1 cellular context compared by ENCODE assay signal in the genomic region with DNA sequence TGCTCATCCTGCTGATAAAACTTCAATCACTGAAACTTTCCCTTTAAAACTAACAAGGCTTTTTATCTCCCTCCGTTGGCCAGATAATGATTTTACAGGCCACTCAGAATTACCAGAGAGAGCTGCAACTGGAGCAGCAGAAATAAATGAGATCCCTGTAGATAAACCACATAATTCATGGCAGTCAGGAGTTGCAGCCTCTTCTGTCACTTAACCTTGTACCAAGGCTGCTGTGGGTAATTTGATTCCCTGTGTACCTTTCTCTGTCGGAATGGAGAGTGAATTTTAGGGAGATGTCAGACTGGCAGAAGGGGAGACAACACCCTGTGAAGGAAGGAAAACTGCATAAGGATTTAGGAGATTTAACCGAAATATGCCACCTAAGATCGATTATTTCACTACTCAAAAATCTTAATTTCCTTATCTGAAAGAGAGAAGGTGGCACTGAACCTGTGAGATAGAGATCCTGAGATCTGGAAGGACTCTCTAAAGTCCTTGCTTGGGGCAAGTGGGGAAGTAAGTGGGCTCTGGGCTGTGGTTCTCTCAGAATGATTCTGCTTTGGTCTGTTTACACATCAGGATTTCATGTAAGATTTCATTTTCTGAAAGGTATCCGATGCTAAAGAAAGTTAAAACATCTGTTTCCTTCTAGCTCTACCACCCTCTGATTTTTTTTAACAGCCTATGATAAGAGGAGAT.
TF ChIP-seq lines count a peak whose summit lies in the region.

No MANE protein-coding gene starts in this region.

TF ChIP-seq in HEK293, 187 proteins besides CTCF, POLR2A, EP300 and RAD21 (continued from another document and continues in another):
- TF ChIP-seq ZBTB48 (tag by site-specific recombination; IDR thresholded peaks at IDR 0.05) (no peak), ZNF510 (tag by site-specific recombination; IDR thresholded peaks at IDR 0.05; ENCODE audit: insufficient replicate concordance) (no peak), GLIS2 (tag by site-specific recombination; IDR thresholded peaks at IDR 0.05) (no peak), ZNF324 (tag by site-specific recombination; IDR thresholded peaks at IDR 0.05) (no peak), GLIS1 (tag by site-specific recombination; IDR thresholded peaks at IDR 0.05) (peak; percentile 54; the same call in 1 of the 2 replicates), TCF7L2 (IDR thresholded peaks at IDR 0.05; ENCODE audit: borderline replicate concordance, low read depth, low read length) (peak; percentile 85), ZFP41 (tag by site-specific recombination; IDR thresholded peaks at IDR 0.05; ENCODE audit: borderline replicate concordance) (no peak), ZNF274 (IDR thresholded peaks at IDR 0.05; ENCODE audit: low read length) (no peak), ZNF274 (tag by site-specific recombination; IDR thresholded peaks at IDR 0.05; ENCODE audit: borderline replicate concordance) (no peak), PRDM1 (tag by site-specific recombination; IDR thresholded peaks at IDR 0.05) (peak; percentile 42; the same call in 1 of the 2 replicates), REPIN1 (tag by site-specific recombination; IDR thresholded peaks at IDR 0.05; ENCODE audit: low read depth) (no peak), TRIM28 (IDR thresholded peaks at IDR 0.05; ENCODE audit: borderline replicate concordance, low read length) (peak; percentile 73; the same call in 1 of the 2 replicates), ZBTB21 (tag by site-specific recombination; IDR thresholded peaks at IDR 0.05) (no peak), OSR2 (tag by site-specific recombination; IDR thresholded peaks at IDR 0.05) (peak; percentile 84), ZNF645 (tag by site-specific recombination; IDR thresholded peaks at IDR 0.05) (no peak), ZNF174 (tag by site-specific recombination; IDR thresholded peaks at IDR 0.05) (no peak), ZNF530 (tag by site-specific recombination; IDR thresholded peaks at IDR 0.05; ENCODE audit: low read depth) (no peak), ZXDB (tag by site-specific recombination; IDR thresholded peaks at IDR 0.05) (peak; percentile 76), KLF8 (tag by site-specific recombination; IDR thresholded peaks at IDR 0.05) (no peak), ZNF677 (tag by site-specific recombination; IDR thresholded peaks at IDR 0.05) (no peak), WT1 (tag by site-specific recombination; IDR thresholded peaks at IDR 0.05) (0 out of 2 replicates have a peak, but pooled peaks have one; percentile 20), BCL6B (tag by site-specific recombination; IDR thresholded peaks at IDR 0.05) (no peak), ZNF792 (tag by site-specific recombination; IDR thresholded peaks at IDR 0.05) (no peak), GLI2 (tag by site-specific recombination; IDR thresholded peaks at IDR 0.05; ENCODE audit: borderline replicate concordance, low read depth) (no peak), PRDM4 (tag by site-specific recombination; IDR thresholded peaks at IDR 0.05) (0 out of 2 replicates have a peak, but pooled peaks have one; percentile 21), MZF1 (tag by site-specific recombination; IDR thresholded peaks at IDR 0.05; ENCODE audit: borderline replicate concordance) (no peak), ZNF335 (tag by site-specific recombination; conservative IDR thresholded peaks at IDR 0.05) (0 out of 2 replicates have a peak, but pooled peaks have one; percentile 14), ZNF626 (tag by site-specific recombination; IDR thresholded peaks at IDR 0.05) (no peak), ZNF629 (tag by site-specific recombination; IDR thresholded peaks at IDR 0.05) (no peak), ZNF558 (tag by site-specific recombination; IDR thresholded peaks at IDR 0.05) (no peak), ZNF112 (tag by site-specific recombination; IDR thresholded peaks at IDR 0.05) (no peak), ZNF843 (tag by site-specific recombination; IDR thresholded peaks at IDR 0.05) (peak; percentile 78), ZNF701 (tag by site-specific recombination; IDR thresholded peaks at IDR 0.05) (no peak), ZNF777 (tag by site-specific recombination; IDR thresholded peaks at IDR 0.05; ENCODE audit: borderline replicate concordance) (no peak), ZBTB8A (tag by site-specific recombination; IDR thresholded peaks at IDR 0.05) (no peak), ZNF148 (tag by site-specific recombination; IDR thresholded peaks at IDR 0.05; ENCODE audit: borderline replicate concordance) (no peak), PATZ1 (tag by site-specific recombination; IDR thresholded peaks at IDR 0.05) (no peak), ZNF785 (tag by site-specific recombination; IDR thresholded peaks at IDR 0.05) (no peak), ZNF501 (tag by site-specific recombination; IDR thresholded peaks at IDR 0.05) (no peak), ZNF549 (tag by site-specific recombination; IDR thresholded peaks at IDR 0.05) (no peak), ZNF140 (tag by site-specific recombination; IDR thresholded peaks at IDR 0.05) (no peak)
- TF ChIP-seq, protein P1, sequence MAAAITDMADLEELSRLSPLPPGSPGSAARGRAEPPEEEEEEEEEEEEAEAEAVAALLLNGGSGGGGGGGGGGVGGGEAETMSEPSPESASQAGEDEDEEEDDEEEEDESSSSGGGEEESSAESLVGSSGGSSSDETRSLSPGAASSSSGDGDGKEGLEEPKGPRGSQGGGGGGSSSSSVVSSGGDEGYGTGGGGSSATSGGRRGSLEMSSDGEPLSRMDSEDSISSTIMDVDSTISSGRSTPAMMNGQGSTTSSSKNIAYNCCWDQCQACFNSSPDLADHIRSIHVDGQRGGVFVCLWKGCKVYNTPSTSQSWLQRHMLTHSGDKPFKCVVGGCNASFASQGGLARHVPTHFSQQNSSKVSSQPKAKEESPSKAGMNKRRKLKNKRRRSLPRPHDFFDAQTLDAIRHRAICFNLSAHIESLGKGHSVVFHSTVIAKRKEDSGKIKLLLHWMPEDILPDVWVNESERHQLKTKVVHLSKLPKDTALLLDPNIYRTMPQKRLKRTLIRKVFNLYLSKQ (tag by site-specific recombination; IDR thresholded peaks at IDR 0.05; ENCODE audit: borderline replicate concordance): no peak
- TF ChIP-seq, protein P2, sequence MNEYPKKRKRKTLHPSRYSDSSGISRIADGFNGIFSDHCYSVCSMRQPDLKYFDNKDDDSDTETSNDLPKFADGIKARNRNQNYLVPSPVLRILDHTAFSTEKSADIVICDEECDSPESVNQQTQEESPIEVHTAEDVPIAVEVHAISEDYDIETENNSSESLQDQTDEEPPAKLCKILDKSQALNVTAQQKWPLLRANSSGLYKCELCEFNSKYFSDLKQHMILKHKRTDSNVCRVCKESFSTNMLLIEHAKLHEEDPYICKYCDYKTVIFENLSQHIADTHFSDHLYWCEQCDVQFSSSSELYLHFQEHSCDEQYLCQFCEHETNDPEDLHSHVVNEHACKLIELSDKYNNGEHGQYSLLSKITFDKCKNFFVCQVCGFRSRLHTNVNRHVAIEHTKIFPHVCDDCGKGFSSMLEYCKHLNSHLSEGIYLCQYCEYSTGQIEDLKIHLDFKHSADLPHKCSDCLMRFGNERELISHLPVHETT (tag by site-specific recombination; IDR thresholded peaks at IDR 0.05): no peak
- TF ChIP-seq, protein P3, sequence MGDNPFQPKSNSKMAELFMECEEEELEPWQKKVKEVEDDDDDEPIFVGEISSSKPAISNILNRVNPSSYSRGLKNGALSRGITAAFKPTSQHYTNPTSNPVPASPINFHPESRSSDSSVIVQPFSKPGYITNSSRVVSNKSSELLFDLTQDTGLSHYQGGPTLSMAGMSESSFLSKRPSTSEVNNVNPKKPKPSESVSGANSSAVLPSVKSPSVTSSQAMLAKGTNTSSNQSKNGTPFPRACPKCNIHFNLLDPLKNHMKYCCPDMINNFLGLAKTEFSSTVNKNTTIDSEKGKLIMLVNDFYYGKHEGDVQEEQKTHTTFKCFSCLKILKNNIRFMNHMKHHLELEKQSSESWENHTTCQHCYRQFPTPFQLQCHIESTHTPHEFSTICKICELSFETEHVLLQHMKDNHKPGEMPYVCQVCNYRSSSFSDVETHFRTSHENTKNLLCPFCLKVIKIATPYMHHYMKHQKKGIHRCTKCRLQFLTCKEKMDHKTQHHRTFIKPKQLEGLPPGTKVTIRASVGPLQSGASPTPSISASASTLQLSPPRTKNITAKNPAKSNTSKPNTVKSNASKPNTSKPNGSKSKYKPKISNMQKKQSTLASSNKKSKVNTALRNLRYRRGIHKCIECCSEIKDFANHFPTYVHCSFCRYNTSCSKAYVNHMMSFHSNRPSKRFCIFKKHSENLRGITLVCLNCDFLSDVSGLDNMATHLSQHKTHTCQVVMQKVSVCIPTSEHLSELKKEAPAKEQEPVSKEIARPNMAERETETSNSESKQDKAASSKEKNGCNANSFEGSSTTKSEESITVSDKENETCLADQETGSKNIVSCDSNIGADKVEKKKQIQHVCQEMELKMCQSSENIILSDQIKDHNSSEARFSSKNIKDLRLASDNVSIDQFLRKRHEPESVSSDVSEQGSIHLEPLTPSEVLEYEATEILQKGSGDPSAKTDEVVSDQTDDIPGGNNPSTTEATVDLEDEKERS (tag by site-specific recombination; IDR thresholded peaks at IDR 0.05): no peak
- TF ChIP-seq, protein P4, sequence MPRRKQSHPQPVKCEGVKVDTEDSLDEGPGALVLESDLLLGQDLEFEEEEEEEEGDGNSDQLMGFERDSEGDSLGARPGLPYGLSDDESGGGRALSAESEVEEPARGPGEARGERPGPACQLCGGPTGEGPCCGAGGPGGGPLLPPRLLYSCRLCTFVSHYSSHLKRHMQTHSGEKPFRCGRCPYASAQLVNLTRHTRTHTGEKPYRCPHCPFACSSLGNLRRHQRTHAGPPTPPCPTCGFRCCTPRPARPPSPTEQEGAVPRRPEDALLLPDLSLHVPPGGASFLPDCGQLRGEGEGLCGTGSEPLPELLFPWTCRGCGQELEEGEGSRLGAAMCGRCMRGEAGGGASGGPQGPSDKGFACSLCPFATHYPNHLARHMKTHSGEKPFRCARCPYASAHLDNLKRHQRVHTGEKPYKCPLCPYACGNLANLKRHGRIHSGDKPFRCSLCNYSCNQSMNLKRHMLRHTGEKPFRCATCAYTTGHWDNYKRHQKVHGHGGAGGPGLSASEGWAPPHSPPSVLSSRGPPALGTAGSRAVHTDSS (tag by site-specific recombination; IDR thresholded peaks at IDR 0.05): no peak
